ENCODE assay signal across 1 cellular context in genomic region chr12:38155526-38156496, GRCh38.
TF ChIP-seq lines count a peak whose summit lies in the region.

No MANE protein-coding gene starts in this region.

TF ChIP-seq in K562, 482 proteins besides CTCF, POLR2A, EP300 and RAD21 (continued from another document):
- TF ChIP-seq PATZ1 (CRISPR knock-in tag; IDR thresholded peaks at IDR 0.05; ENCODE audit: borderline replicate concordance) (no peak), TRIM28 (IDR thresholded peaks at IDR 0.05) (no peak), NCOR1 (IDR thresholded peaks at IDR 0.05) (no peak)
